ENCODE assay signal across 8 cellular contexts in the genomic region with DNA sequence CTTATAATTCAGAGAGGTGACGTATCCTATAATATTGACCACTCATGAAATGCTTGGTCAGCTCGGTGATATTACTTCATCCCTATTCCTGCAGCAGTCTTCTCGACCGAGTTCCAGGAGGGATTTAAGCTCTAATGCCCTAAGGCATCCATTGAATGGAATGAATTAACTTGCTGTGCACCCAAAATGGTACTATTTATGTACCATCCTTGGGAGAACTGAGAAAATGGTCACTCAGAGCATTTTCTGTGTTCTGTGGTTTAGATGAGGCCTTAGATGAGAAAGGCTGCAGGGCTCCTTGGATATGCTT. TPM values are rescaled to one million over a fixed set of nuclear protein-coding genes. Genes with fewer than 3 reads are reported as not detected.
A peak's percentile ranks its signal among the peaks of the same experiment; 100 is the strongest.
DNase-seq lines count a peak whose midpoint lies in the region; ATAC-seq and TF ChIP-seq lines count a peak whose summit lies in the region.

No MANE protein-coding gene starts in this region.

- no peaks in the 10 kb centered on the region for H4K20me1 ChIP-seq in neural progenitor cell (ENCODE audit: low read depth)

- H3K4me3 ChIP-seq in NT2/D1 (ENCODE audit: insufficient read length, low read depth) (peak overlapping the region; percentile 79), endodermal cell (ENCODE audit: low read length) (peak overlapping the region; percentile 94), neural progenitor cell (peak overlapping the region; percentile 90)

- DNase-seq in NT2/D1 (ENCODE audit: low read depth, low spot score) (no peak), endodermal cell (no peak), neural progenitor cell (ENCODE audit: low spot score) (peak; percentile 51), NCI-H2081 (lab: John Stamatoyannopoulos, UW) (no peak), NCI-H187 treated with DMSO at 0.1 percent for 48 hours (lab: John Stamatoyannopoulos, UW) (no peak), NCI-H146 treated with DMSO at 0.1 percent for 48 hours (lab: John Stamatoyannopoulos, UW; ENCODE audit: unreplicated experiment) (no peak)

- H3K27me3 ChIP-seq in NT2/D1 (ENCODE audit: insufficient read depth, insufficient read length) = no peaks in the 10 kb centered on the region
- no peaks in the 10 kb centered on the region for H3K27me3 ChIP-seq in endodermal cell (ENCODE audit: control insufficient read depth, insufficient read depth, low read length, poor library complexity, severe bottlenecking)
- H3K27me3 ChIP-seq in neural progenitor cell = no peaks in the 10 kb centered on the region

- H3K9me3 ChIP-seq in NT2/D1 (ENCODE audit: insufficient read depth, low read length) (no peaks in the 10 kb centered on the region), endodermal cell (ENCODE audit: control insufficient read depth, low read length) (peaks cover 9% of the 10 kb centered on the region), neural progenitor cell (ENCODE audit: low read depth) (no peaks in the 10 kb centered on the region)

- H3K27ac Mint-ChIP-seq in endodermal cell = peak overlapping the region; percentile 100
- H3K27ac Mint-ChIP-seq in neural progenitor cell = peak overlapping the region; percentile 100

- H3K9me3 Mint-ChIP-seq in endodermal cell (peaks cover 19% of the 10 kb centered on the region), neural progenitor cell (no peaks in the 10 kb centered on the region)

- H3K4me2 ChIP-seq in neural progenitor cell = peak overlapping the region; percentile 95

- ATAC-seq in HG03378 (IDR thresholded peaks at IDR 0.05; ENCODE audit: unreplicated experiment) = no peak

- H3K9ac ChIP-seq in NT2/D1 (ENCODE audit: insufficient read length, low read depth) = peak overlapping the region; percentile 92
- peak overlapping the region; percentile 98 for H3K9ac ChIP-seq in endodermal cell (ENCODE audit: extremely low read depth, low read length, poor library complexity, severe bottlenecking)
- H3K9ac ChIP-seq in neural progenitor cell = peak overlapping the region; percentile 90

- H3K27ac ChIP-seq in C4-2B (peak overlapping the region; percentile 98), endodermal cell (ENCODE audit: low read depth, low read length) (peak overlapping the region; percentile 99), neural progenitor cell (peak overlapping the region; percentile 99)

- H3K36me3 ChIP-seq in NT2/D1 (ENCODE audit: insufficient read depth, insufficient read length, low read length) (peaks cover 12% of the 10 kb centered on the region), endodermal cell (ENCODE audit: control insufficient read depth, insufficient read depth, low read length) (peaks cover 13% of the 10 kb centered on the region), neural progenitor cell (no peaks in the 10 kb centered on the region)

- H3F3A ChIP-seq in neural progenitor cell (ENCODE audit: low read depth) = peaks cover 17% of the 10 kb centered on the region

- H3K4me3 Mint-ChIP-seq in endodermal cell = peak overlapping the region; percentile 90
- peak overlapping the region; percentile 98 for H3K4me3 Mint-ChIP-seq in neural progenitor cell

- H3K79me2 ChIP-seq in neural progenitor cell (ENCODE audit: low read depth) = peaks cover 72% of the 10 kb centered on the region

- no peaks in the 10 kb centered on the region for H3K27me3 Mint-ChIP-seq in endodermal cell (ENCODE audit: insufficient read depth)
- no peaks in the 10 kb centered on the region for H3K27me3 Mint-ChIP-seq in neural progenitor cell (ENCODE audit: insufficient read depth, low read depth)

- peaks cover 14% of the 10 kb centered on the region for H3K36me3 Mint-ChIP-seq in endodermal cell (ENCODE audit: low read depth)
- H3K36me3 Mint-ChIP-seq in neural progenitor cell = peaks cover 4% of the 10 kb centered on the region

- no peaks in the 10 kb centered on the region for H3K4me1 ChIP-seq in NT2/D1 (ENCODE audit: insufficient read depth, insufficient read length)
- peaks cover 3% of the 10 kb centered on the region for H3K4me1 ChIP-seq in endodermal cell (ENCODE audit: control insufficient read depth, insufficient read depth, low read length)
- H3K4me1 ChIP-seq in neural progenitor cell = peaks cover 17% of the 10 kb centered on the region

- TF ChIP-seq CTCF in C4-2B (conservative IDR thresholded peaks at IDR 0.05) (no peak), endodermal cell (conservative IDR thresholded peaks at IDR 0.05) (no peak), neural progenitor cell (IDR thresholded peaks at IDR 0.05) (no peak)

- H2AFZ ChIP-seq in neural progenitor cell (replicated peaks) = peak overlapping the region; percentile 95

- H3K4me1 Mint-ChIP-seq in endodermal cell = peaks cover 25% of the 10 kb centered on the region
- peaks cover 24% of the 10 kb centered on the region for H3K4me1 Mint-ChIP-seq in neural progenitor cell

- WGBS in endodermal cell (ENCODE audit: insufficient coverage in 1 of 2, insufficient read length in 1 of 2), 2 experiments = 0 to 2% methylated on average over 4 of the region's 4 CpGs

RNA-seq across cellular contexts. Expression of a gene that starts 0.6 kb away (rescaled TPM):
- total RNA-seq in endodermal cell = 10 to 100 TPM; 43.3 to 46.8 TPM
- polyA plus RNA-seq in endodermal cell (2013, experiment 1 of 2) = 48.4 TPM
- polyA plus RNA-seq in endodermal cell (2013, experiment 2 of 2) = 46.7 TPM
- 46.6 and 64.6 TPM in 2 replicates for total RNA-seq in neural progenitor cell (ENCODE audit: low replicate concordance)

RNA-seq across cellular contexts. Expression of a gene that starts 47.0 kb away (rescaled TPM):
- total RNA-seq in endodermal cell (under 1 TPM in 1 of 2 donors, not detected in 1; 0.24 TPM), neural progenitor cell (ENCODE audit: low replicate concordance) (0.22 and 0.73 TPM in 2 replicates)
- 0.93 TPM for polyA plus RNA-seq in endodermal cell (2013, experiment 1 of 2)
- 0.58 TPM for polyA plus RNA-seq in endodermal cell (2013, experiment 2 of 2)
